ENCODE assay signal across 2 cellular contexts in the genomic region with DNA sequence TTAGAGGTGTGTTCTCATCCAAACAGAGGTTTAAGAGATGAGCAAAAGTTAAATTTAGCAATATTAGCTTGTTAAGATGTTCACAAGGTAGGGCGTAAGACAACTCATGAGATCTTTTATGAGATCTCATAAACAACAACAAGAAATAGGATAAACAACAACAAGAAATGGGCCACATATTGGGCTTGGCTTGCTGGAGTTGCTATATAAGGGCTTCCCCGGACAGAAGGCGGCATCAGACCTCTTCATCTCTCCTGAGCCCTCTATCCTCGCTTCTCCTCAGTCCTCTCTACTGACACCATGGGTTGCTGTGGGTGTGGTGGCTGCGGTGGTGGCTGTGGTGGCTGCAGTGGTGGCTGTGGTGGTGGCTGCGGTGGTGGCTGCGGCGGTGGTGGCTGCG.
TF ChIP-seq lines count a peak whose summit lies in the region.

A gene with protein sequence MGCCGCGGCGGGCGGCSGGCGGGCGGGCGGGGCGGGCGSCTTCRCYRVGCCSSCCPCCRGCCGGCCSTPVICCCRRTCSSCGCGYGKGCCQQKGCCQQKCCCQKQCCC (plus strand): TSS at position 301 of the 400 bp plus-strand sequence. CDS start 0 bp downstream, at position 301.

TF ChIP-seq in HepG2, 621 proteins besides CTCF, POLR2A, EP300 and RAD21:
- TF ChIP-seq, protein P1, sequence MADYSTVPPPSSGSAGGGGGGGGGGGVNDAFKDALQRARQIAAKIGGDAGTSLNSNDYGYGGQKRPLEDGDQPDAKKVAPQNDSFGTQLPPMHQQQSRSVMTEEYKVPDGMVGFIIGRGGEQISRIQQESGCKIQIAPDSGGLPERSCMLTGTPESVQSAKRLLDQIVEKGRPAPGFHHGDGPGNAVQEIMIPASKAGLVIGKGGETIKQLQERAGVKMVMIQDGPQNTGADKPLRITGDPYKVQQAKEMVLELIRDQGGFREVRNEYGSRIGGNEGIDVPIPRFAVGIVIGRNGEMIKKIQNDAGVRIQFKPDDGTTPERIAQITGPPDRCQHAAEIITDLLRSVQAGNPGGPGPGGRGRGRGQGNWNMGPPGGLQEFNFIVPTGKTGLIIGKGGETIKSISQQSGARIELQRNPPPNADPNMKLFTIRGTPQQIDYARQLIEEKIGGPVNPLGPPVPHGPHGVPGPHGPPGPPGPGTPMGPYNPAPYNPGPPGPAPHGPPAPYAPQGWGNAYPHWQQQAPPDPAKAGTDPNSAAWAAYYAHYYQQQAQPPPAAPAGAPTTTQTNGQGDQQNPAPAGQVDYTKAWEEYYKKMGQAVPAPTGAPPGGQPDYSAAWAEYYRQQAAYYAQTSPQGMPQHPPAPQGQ (CRISPR knock-in tag; IDR thresholded peaks at IDR 0.05; ENCODE audit: borderline replicate concordance) = no peak
- TF ChIP-seq, protein P2, sequence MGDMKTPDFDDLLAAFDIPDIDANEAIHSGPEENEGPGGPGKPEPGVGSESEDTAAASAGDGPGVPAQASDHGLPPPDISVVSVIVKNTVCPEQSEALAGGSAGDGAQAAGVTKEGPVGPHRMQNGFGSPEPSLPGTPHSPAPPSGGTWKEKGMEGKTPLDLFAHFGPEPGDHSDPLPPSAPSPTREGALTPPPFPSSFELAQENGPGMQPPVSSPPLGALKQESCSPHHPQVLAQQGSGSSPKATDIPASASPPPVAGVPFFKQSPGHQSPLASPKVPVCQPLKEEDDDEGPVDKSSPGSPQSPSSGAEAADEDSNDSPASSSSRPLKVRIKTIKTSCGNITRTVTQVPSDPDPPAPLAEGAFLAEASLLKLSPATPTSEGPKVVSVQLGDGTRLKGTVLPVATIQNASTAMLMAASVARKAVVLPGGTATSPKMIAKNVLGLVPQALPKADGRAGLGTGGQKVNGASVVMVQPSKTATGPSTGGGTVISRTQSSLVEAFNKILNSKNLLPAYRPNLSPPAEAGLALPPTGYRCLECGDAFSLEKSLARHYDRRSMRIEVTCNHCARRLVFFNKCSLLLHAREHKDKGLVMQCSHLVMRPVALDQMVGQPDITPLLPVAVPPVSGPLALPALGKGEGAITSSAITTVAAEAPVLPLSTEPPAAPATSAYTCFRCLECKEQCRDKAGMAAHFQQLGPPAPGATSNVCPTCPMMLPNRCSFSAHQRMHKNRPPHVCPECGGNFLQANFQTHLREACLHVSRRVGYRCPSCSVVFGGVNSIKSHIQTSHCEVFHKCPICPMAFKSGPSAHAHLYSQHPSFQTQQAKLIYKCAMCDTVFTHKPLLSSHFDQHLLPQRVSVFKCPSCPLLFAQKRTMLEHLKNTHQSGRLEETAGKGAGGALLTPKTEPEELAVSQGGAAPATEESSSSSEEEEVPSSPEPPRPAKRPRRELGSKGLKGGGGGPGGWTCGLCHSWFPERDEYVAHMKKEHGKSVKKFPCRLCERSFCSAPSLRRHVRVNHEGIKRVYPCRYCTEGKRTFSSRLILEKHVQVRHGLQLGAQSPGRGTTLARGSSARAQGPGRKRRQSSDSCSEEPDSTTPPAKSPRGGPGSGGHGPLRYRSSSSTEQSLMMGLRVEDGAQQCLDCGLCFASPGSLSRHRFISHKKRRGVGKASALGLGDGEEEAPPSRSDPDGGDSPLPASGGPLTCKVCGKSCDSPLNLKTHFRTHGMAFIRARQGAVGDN (CRISPR knock-in tag; IDR thresholded peaks at IDR 0.05) = 0 out of 2 replicates have a peak, but pooled peaks have one; percentile 6

TF ChIP-seq in H1, 55 proteins besides CTCF, POLR2A, EP300 and RAD21:
- TF ChIP-seq ASH2L (IDR thresholded peaks at IDR 0.05; ENCODE audit: low read length) = no peak
- TF ChIP-seq PHF8 (conservative IDR thresholded peaks at IDR 0.05; ENCODE audit: low read depth, low read length) = no peak
- TF ChIP-seq EGR1 (IDR thresholded peaks at IDR 0.05; ENCODE audit: borderline replicate concordance, low read depth, low read length) = no peak
- TF ChIP-seq SUZ12 (IDR thresholded peaks at IDR 0.05; ENCODE audit: low read length) = no peak
- TF ChIP-seq ZNF274 (IDR thresholded peaks at IDR 0.05; ENCODE audit: borderline replicate concordance, extremely low read depth, low read length) = no peak
- no peak for TF ChIP-seq YY1 (IDR thresholded peaks at IDR 0.05; ENCODE audit: low read depth, low read length)
- TF ChIP-seq, protein P3, sequence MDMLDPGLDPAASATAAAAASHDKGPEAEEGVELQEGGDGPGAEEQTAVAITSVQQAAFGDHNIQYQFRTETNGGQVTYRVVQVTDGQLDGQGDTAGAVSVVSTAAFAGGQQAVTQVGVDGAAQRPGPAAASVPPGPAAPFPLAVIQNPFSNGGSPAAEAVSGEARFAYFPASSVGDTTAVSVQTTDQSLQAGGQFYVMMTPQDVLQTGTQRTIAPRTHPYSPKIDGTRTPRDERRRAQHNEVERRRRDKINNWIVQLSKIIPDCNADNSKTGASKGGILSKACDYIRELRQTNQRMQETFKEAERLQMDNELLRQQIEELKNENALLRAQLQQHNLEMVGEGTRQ (IDR thresholded peaks at IDR 0.05; ENCODE audit: low read length) = no peak
- TF ChIP-seq MAFK (IDR thresholded peaks at IDR 0.05; ENCODE audit: low read depth, low read length) = no peak
- TF ChIP-seq RNF2 (IDR thresholded peaks at IDR 0.05; ENCODE audit: borderline replicate concordance, low read depth, low read length, missing control alignments, poor library complexity, severe bottlenecking) = no peak
- no peak for TF ChIP-seq RXRA (IDR thresholded peaks at IDR 0.05; ENCODE audit: insufficient read depth, low read depth, low read length)
- TF ChIP-seq FOSL1 (IDR thresholded peaks at IDR 0.05; ENCODE audit: insufficient read depth, low read depth, low read length) = no peak
- TF ChIP-seq CTBP2 (IDR thresholded peaks at IDR 0.05; ENCODE audit: borderline replicate concordance, insufficient read depth, insufficient read length, low read length) = no peak
- no peak for TF ChIP-seq RFX5 (IDR thresholded peaks at IDR 0.05; ENCODE audit: borderline replicate concordance, low read depth, low read length)
- TF ChIP-seq NANOG (IDR thresholded peaks at IDR 0.05; ENCODE audit: insufficient read depth, low read depth, low read length, poor library complexity, severe bottlenecking) = no peak
- no peak for TF ChIP-seq TAF7 (optimal IDR thresholded peaks at IDR 0.05; ENCODE audit: borderline replicate concordance, low read depth, low read length)
